In the genomic region with DNA sequence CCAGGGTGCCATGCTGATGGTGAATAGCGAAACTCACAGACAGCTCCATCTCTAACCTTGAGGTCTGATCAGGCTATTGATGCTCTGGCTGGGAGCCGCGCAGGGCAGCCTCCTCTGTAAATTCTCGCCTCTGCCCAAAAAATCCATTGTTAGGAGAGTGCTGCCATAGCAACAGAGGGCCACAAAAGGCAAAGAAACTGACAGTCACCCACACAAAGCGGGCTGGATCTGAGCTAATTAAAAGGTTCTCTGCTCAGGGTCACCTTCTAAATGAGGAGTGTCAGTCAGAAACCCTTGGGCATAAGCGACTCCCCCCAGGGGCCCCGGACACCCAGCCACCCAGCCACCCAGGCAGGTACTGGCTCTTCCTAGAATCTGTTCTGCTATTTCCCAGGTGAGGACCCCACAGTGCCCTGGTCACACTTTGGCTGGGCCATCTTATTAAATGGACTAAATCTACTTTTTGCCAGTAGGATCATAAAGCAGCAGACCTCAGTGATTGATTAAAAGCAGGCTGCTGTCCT, we compare ENCODE assay signal across 1 cellular context.
TF ChIP-seq lines count a peak whose summit lies in the region.

No MANE protein-coding gene starts in this region.

TF ChIP-seq in GM23338, 12 proteins besides CTCF, POLR2A, EP300 and RAD21 (continued from another document):
- TF ChIP-seq, protein P1, sequence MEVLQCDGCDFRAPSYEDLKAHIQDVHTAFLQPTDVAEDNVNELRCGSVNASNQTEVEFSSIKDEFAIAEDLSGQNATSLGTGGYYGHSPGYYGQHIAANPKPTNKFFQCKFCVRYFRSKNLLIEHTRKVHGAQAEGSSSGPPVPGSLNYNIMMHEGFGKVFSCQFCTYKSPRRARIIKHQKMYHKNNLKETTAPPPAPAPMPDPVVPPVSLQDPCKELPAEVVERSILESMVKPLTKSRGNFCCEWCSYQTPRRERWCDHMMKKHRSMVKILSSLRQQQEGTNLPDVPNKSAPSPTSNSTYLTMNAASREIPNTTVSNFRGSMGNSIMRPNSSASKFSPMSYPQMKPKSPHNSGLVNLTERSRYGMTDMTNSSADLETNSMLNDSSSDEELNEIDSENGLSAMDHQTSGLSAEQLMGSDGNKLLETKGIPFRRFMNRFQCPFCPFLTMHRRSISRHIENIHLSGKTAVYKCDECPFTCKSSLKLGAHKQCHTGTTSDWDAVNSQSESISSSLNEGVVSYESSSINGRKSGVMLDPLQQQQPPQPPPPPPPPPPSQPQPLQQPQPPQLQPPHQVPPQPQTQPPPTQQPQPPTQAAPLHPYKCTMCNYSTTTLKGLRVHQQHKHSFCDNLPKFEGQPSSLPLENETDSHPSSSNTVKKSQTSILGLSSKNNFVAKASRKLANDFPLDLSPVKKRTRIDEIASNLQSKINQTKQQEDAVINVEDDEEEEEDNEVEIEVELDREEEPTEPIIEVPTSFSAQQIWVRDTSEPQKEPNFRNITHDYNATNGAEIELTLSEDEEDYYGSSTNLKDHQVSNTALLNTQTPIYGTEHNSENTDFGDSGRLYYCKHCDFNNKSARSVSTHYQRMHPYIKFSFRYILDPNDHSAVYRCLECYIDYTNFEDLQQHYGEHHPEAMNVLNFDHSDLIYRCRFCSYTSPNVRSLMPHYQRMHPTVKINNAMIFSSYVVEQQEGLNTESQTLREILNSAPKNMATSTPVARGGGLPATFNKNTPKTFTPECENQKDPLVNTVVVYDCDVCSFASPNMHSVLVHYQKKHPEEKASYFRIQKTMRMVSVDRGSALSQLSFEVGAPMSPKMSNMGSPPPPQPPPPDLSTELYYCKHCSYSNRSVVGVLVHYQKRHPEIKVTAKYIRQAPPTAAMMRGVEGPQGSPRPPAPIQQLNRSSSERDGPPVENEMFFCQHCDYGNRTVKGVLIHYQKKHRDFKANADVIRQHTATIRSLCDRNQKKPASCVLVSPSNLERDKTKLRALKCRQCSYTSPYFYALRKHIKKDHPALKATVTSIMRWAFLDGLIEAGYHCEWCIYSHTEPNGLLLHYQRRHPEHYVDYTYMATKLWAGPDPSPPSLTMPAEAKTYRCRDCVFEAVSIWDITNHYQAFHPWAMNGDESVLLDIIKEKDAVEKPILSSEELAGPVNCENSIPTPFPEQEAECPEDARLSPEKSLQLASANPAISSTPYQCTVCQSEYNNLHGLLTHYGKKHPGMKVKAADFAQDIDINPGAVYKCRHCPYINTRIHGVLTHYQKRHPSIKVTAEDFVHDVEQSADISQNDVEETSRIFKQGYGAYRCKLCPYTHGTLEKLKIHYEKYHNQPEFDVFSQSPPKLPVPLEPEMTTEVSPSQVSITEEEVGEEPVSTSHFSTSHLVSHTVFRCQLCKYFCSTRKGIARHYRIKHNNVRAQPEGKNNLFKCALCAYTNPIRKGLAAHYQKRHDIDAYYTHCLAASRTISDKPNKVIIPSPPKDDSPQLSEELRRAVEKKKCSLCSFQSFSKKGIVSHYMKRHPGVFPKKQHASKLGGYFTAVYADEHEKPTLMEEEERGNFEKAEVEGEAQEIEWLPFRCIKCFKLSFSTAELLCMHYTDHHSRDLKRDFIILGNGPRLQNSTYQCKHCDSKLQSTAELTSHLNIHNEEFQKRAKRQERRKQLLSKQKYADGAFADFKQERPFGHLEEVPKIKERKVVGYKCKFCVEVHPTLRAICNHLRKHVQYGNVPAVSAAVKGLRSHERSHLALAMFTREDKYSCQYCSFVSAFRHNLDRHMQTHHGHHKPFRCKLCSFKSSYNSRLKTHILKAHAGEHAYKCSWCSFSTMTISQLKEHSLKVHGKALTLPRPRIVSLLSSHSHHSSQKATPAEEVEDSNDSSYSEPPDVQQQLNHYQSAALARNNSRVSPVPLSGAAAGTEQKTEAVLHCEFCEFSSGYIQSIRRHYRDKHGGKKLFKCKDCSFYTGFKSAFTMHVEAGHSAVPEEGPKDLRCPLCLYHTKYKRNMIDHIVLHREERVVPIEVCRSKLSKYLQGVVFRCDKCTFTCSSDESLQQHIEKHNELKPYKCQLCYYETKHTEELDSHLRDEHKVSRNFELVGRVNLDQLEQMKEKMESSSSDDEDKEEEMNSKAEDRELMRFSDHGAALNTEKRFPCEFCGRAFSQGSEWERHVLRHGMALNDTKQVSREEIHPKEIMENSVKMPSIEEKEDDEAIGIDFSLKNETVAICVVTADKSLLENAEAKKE (CRISPR knock-in tag; IDR thresholded peaks at IDR 0.05), result no peak
- no peak for TF ChIP-seq EZH2 (IDR thresholded peaks at IDR 0.05; ENCODE audit: low read depth, unreplicated experiment)
